9 cellular contexts compared by ENCODE assay signal in genomic region chr15:88904808-88905327, GRCh38. TPM values are rescaled to one million over a fixed set of nuclear protein-coding genes. Genes with fewer than 3 reads are reported as not detected.
A peak's percentile ranks its signal among the peaks of the same experiment; 100 is the strongest.
DNase-seq lines count a peak whose midpoint lies in the region; ATAC-seq and TF ChIP-seq lines count a peak whose summit lies in the region.
"Had no signal": no experiment of that assay in that cellular context is flagged by ENCODE, and none has a peak within 500 bp of the region (broad histone marks: within the 10 kb centered on the region; RNA-seq: fewer than 3 reads in every experiment).

No MANE protein-coding gene starts in this region.

- CTCF ChIA-PET in WTC11 (lab: Charles Lee) = interaction anchor here (0.6 to 8.6 kb wide), 51 partner anchors 9 to 1017 kb away, joined by 3 to 226 read pairs (median 5); partner anchors contain the start of genes ABHD2, FANCI, HAPLN3 and MFGE8
- CTCF ChIA-PET in mammary epithelial cell (lab: Charles Lee; ENCODE audit: low non-redundant PET) = interaction anchor here (0.6 to 1.1 kb wide), 7 partner anchors 9 to 255 kb away, joined by 3 to 7 read pairs (median 3); partner anchors contain the start of gene HAPLN3

- DNase-seq in NCI-H1436 (lab: John Stamatoyannopoulos, UW) = peak; percentile 63
- no peak for DNase-seq in NCI-H1436 treated with DMSO at 0.1 percent for 48 hours (lab: John Stamatoyannopoulos, UW)
- DNase-seq in NCI-H2081 (lab: John Stamatoyannopoulos, UW) = peak; percentile 68 to 78
- DNase-seq in WTC11 (ENCODE audit: low spot score) = peak; percentile 94
- peak; percentile 49 for DNase-seq in mammary epithelial cell
- DNase-seq in kidney tubule cell (ENCODE audit: low spot score) = peak; percentile 75
- peak; percentile 91 for DNase-seq in stimulated activated CD4-positive, alpha-beta T cell treated with anti-CD3 and anti-CD28 coated beads, Interleukin-4, amount 100 ng/mL, for 1 hour

- H3K9me3 Mint-ChIP-seq in WTC11 = no peaks in the 10 kb centered on the region

- peaks cover 95% of the 10 kb centered on the region for H3K36me3 Mint-ChIP-seq in WTC11

- dilution Hi-C loops in mammary epithelial cell (cut with HindIII; ENCODE audit: low sequenced_read_pairs) = loop anchor here (10.0 kb wide), 2 partner anchors 110 to 270 kb away; no protein-coding TSS in a partner anchor

- H3K36me3 ChIP-seq in mammary epithelial cell (ENCODE audit: insufficient read depth, low read length) = peaks cover 3% of the 10 kb centered on the region

- H3K9ac ChIP-seq in mammary epithelial cell (ENCODE audit: insufficient read depth, low read length) = no peak overlapping the region
- H3K9ac ChIP-seq: BLaER1 treated with 17β-estradiol and CSF1 and Interleukin-3, amounts not matched to agents 10 nM and 100 nM had no signal

- H3K4me1 Mint-ChIP-seq in WTC11 = peaks cover 65% of the 10 kb centered on the region

- H4K20me1 ChIP-seq in mammary epithelial cell (ENCODE audit: insufficient read depth, low read length) = no peaks in the 10 kb centered on the region

- TF ChIP-seq CTCF in WTC11 (IDR thresholded peaks at IDR 0.05) (peak; percentile 99), mammary epithelial cell (conservative IDR thresholded peaks at IDR 0.05 in 1 of 2, IDR thresholded peaks at IDR 0.05 in 1 of 2; ENCODE audit: extremely low read depth in 1 of 2, insufficient read depth in 1 of 2, low read depth in 1 of 2, low read length in 2 of 2) (peak; percentile 97 to 98)

- POLR2A ChIA-PET in WTC11 (lab: Charles Lee) = interaction anchor here (0.6 to 1.7 kb wide), 9 partner anchors 9 to 149 kb away, joined by 3 to 7 read pairs (median 4); partner anchors contain the start of genes HAPLN3 and MFGE8

- no peaks in the 10 kb centered on the region for H3K79me2 ChIP-seq in mammary epithelial cell (ENCODE audit: insufficient read depth, low read length)

- no peak overlapping the region for H3K27ac ChIP-seq in mammary epithelial cell (ENCODE audit: insufficient read depth, low read depth, low read length)
- H3K27ac ChIP-seq: BLaER1 treated with 17β-estradiol and CSF1 and Interleukin-3, amounts not matched to agents 10 nM and 100 nM had no signal

- no peak overlapping the region for H3K4me2 ChIP-seq in mammary epithelial cell (ENCODE audit: insufficient read depth, low read depth, low read length)
- H3K4me2 ChIP-seq: BLaER1 treated with 17β-estradiol and CSF1 and Interleukin-3, amounts not matched to agents 10 nM and 100 nM had no signal

- ATAC-seq in HG02678 (IDR thresholded peaks at IDR 0.05; ENCODE audit: unreplicated experiment) (peak; percentile 75), WTC11 (peak; percentile 91)

- BruUV-seq in mammary epithelial cell (replicated peaks; lab: Mats Ljungman, UMichigan) = no TSS peak

- peak overlapping the region; percentile 39; the same call in 1 of the 2 replicates for H3K27ac Mint-ChIP-seq in WTC11

- H2AFZ ChIP-seq in mammary epithelial cell (ENCODE audit: low read depth, low read length) = no peak overlapping the region

- H3K4me3 ChIP-seq in mammary epithelial cell (replicated peaks in 1 of 3; ENCODE audit: insufficient read depth in 1 of 3, low read depth in 2 of 3, low read length in 3 of 3) = no peak overlapping the region
- H3K4me3 ChIP-seq: BLaER1 treated with 17β-estradiol and CSF1 and Interleukin-3, amounts not matched to agents 10 nM and 100 nM had no signal

- no peaks in the 10 kb centered on the region; the same call in 1 of the 2 replicates for H3K27me3 Mint-ChIP-seq in WTC11 (ENCODE audit: low read depth)

- H3K4me1 ChIP-seq in mammary epithelial cell (ENCODE audit: insufficient read depth, low read length) = peaks cover 3% of the 10 kb centered on the region

- no peaks in the 10 kb centered on the region for H3K9me3 ChIP-seq in mammary epithelial cell (replicated peaks; ENCODE audit: insufficient read depth, low read length)
- H3K9me3 ChIP-seq: BLaER1 treated with 17β-estradiol and CSF1 and Interleukin-3, amounts not matched to agents 10 nM and 100 nM had no signal

- intact Hi-C loops in mammary epithelial cell (cut with micrococcal nuclease) = loop anchor here (1.0 kb wide), 2 partner anchors 112 to 272 kb away; no protein-coding TSS in a partner anchor

- in situ Hi-C loops in mammary epithelial cell (cut with MboI; ENCODE audit: low sequenced_read_pairs in 2 of 2) = loop anchor here (5.0 to 10.0 kb wide), 4 partner anchors 107 to 270 kb away; no protein-coding TSS in a partner anchor

- H3K4me3 Mint-ChIP-seq in WTC11 = no peak overlapping the region

- 25% methylated on average over 9 of the region's 9 CpGs for WGBS in mammary epithelial cell (ENCODE audit: low coverage, missing lambda C conversion rate)

- H3K27me3 ChIP-seq in mammary epithelial cell (ENCODE audit: insufficient read depth, low read length) = no peaks in the 10 kb centered on the region
- H3K27me3 ChIP-seq: BLaER1 treated with 17β-estradiol and CSF1 and Interleukin-3, amounts not matched to agents 10 nM and 100 nM had no signal

TF ChIP-seq in WTC11, 78 proteins besides CTCF, POLR2A, EP300 and RAD21:
- TF ChIP-seq IRF2 (CRISPR knock-in tag; IDR thresholded peaks at IDR 0.05; ENCODE audit: borderline replicate concordance, low read depth) (no peak), ZNF281 (CRISPR knock-in tag; IDR thresholded peaks at IDR 0.05) (no peak), IRF1 (CRISPR knock-in tag; IDR thresholded peaks at IDR 0.05) (no peak), ZNF317 (CRISPR knock-in tag; IDR thresholded peaks at IDR 0.05; ENCODE audit: borderline replicate concordance, low read depth) (no peak), JUN (CRISPR knock-in tag; IDR thresholded peaks at IDR 0.05) (no peak), STAT6 (CRISPR knock-in tag; conservative IDR thresholded peaks at IDR 0.05; ENCODE audit: low read depth) (no peak), EMX1 (CRISPR knock-in tag; IDR thresholded peaks at IDR 0.05) (no peak), NFE2L1 (CRISPR knock-in tag; IDR thresholded peaks at IDR 0.05) (no peak), NR3C1 (CRISPR knock-in tag; conservative IDR thresholded peaks at IDR 0.05; ENCODE audit: low read depth) (no peak), ESRRA (CRISPR knock-in tag; IDR thresholded peaks at IDR 0.05; ENCODE audit: borderline replicate concordance) (no peak)
TF ChIP-seq in WTC11: peak in this region for 0.

RNA-seq across cellular contexts. Expression of gene MFGE8, which starts 8.3 kb away (rescaled TPM):
- 719 to 847 TPM (median 814 TPM) in 3 replicates for total RNA-seq in WTC11 (2021)
- 100 to 1,000 TPM in 1 of 2 donors, 10 to 100 TPM in 1; 81.4 to 145 TPM for total RNA-seq in mammary epithelial cell
- 115 TPM for polyA plus RNA-seq in mammary epithelial cell
- 109 TPM for polyA minus RNA-seq in mammary epithelial cell

RNA-seq across cellular contexts. Expression of gene HAPLN3, which starts 9.5 kb away (rescaled TPM):
- total RNA-seq in WTC11 (2021) = 50.6 to 65.9 TPM (median 65.2 TPM) in 3 replicates
- total RNA-seq in mammary epithelial cell = 1 to 10 TPM; 1.5 to 3.8 TPM
- 4.4 TPM for polyA plus RNA-seq in mammary epithelial cell
- polyA minus RNA-seq in mammary epithelial cell = not detected

Comparison
In these comparisons a context has a peak if more than half of its experiments do, and no peak if none do; other contexts are left out.
1. RNA of gene HAPLN3, which starts 9.5 kb away (total RNA-seq): 50.6 to 65.9 TPM in WTC11; 1.5 to 3.8 TPM in mammary epithelial cell; every median in the first group is over 10 times any median in the second.